In the genomic region with DNA sequence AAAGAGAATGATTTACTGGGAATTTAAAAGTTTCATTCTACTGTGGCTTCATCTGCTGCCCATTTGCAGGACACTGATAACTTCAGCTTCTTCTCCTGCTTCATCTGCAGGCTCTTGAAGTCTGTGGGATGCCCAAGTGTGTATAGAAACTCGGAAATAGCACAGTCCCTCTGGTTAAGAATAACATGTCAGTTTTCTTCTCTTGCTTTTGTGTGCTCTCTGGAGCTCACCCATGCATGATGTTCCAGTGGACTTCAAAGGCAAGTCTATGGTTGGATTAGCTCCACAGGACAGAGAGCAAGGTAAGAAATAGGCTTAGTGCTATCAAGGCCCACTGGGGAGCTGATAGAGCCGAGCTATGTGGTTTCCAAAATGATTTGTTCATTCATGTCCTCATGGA, we compare ENCODE assay signal across 23 cellular contexts.
"Had no signal": no experiment of that assay in that cellular context is flagged by ENCODE, and none has a peak within 500 bp of the region (broad histone marks: within the 10 kb centered on the region; RNA-seq: fewer than 3 reads in every experiment).

No MANE protein-coding gene starts in this region.

- DNase-seq: dermis blood vessel endothelial cell; effector memory CD4-positive, alpha-beta T cell; foreskin keratinocyte; heart left ventricle; kidney; left lung; mesenchymal stem cell; midbrain; naive thymus-derived CD8-positive, alpha-beta T cell; nephron progenitor cell; occipital lobe; ovary; posterior cingulate gyrus; psoas muscle; right lobe of liver; small intestine; stimulated activated CD4-positive, alpha-beta T cell treated with anti-CD3 and anti-CD28 coated beads, Interleukin-15, amount 100 ng/mL, for 24 hours; stimulated activated CD4-positive, alpha-beta T cell treated with anti-CD3 and anti-CD28 coated beads, Interleukin-2, amount 100 ng/mL, for 48 hours; stimulated activated CD8-positive, alpha-beta memory T cell treated with anti-CD3 and anti-CD28 coated beads, Interleukin-4, amount 100 ng/mL, for 48 hours; stimulated activated naive CD4-positive, alpha-beta T cell; stimulated activated naive CD8-positive, alpha-beta T cell treated with anti-CD3 and anti-CD28 coated beads, Interleukin-15, amount 100 ng/mL, for 72 hours; trophoblast cell had no signal

- ATAC-seq: foreskin keratinocyte; gastroesophageal sphincter; heart left ventricle; left lung; naive thymus-derived CD8-positive, alpha-beta T cell; psoas muscle; right lobe of liver; stimulated activated naive CD8-positive, alpha-beta T cell treated with anti-CD3 and anti-CD28 coated beads, Interleukin-15, amount 100 ng/mL, for 72 hours had no signal
